Comparison of ENCODE assay signal across 17 cellular contexts in genomic region chr19:5792224-5792623, GRCh38. TPM values are rescaled to one million over a fixed set of nuclear protein-coding genes. Genes with fewer than 3 reads are reported as not detected.
A peak's percentile ranks its signal among the peaks of the same experiment; 100 is the strongest.
DNase-seq lines count a peak whose midpoint lies in the region; FAIRE-seq and TF ChIP-seq lines count a peak whose summit lies in the region.
"Had no signal": no experiment of that assay in that cellular context is flagged by ENCODE, and none has a peak within 500 bp of the region (broad histone marks: within the 10 kb centered on the region; RNA-seq: fewer than 3 reads in every experiment).

No MANE protein-coding gene starts in this region.

- H3K9me3 Mint-ChIP-seq in activated naive CD4-positive, alpha-beta T cell treated with anti-CD3 and anti-CD28 coated beads for 36 hours, result no peaks in the 10 kb centered on the region
- H3K9me3 Mint-ChIP-seq in brain, result peaks cover 0 to 8% (median 6%) of the 10 kb centered on the region in 5 experiments
- H3K9me3 Mint-ChIP-seq in glutamatergic neuron (ENCODE audit: unreplicated experiment), result peaks cover 12% of the 10 kb centered on the region

- H3K27ac Mint-ChIP-seq in activated naive CD4-positive, alpha-beta T cell treated with anti-CD3 and anti-CD28 coated beads for 36 hours, result no peak overlapping the region
- peak overlapping the region in 2 of 5 experiments; percentile 16 to 33 for H3K27ac Mint-ChIP-seq in brain
- peak overlapping the region; percentile 33 for H3K27ac Mint-ChIP-seq in glutamatergic neuron (ENCODE audit: unreplicated experiment)
- H3K27ac Mint-ChIP-seq: CD4-positive, CD25-positive, alpha-beta regulatory T cell had no signal

- DNase-seq in activated naive CD4-positive, alpha-beta T cell treated with anti-CD3 and anti-CD28 coated beads for 36 hours, result no peak
- no peak for DNase-seq in activated naive CD4-positive, alpha-beta T cell (lab: John Stamatoyannopoulos, UW)
- DNase-seq in glutamatergic neuron (no peak), COLO668 (lab: John Stamatoyannopoulos, UW; ENCODE audit: unreplicated experiment) (no peak), RCC 7860 (ENCODE audit: low spot score) (no peak), posterior cingulate gyrus (no peak), NCI-H69 (lab: John Stamatoyannopoulos, UW) (no peak)
- DNase-seq: CD4-positive, CD25-positive, alpha-beta regulatory T cell; DMS79; GM23248 had no signal

- intact Hi-C loops in activated naive CD4-positive, alpha-beta T cell treated with anti-CD3 and anti-CD28 coated beads for 36 hours (cut with micrococcal nuclease), result loop anchor here (5.0 to 10.0 kb wide), 2 partner anchors 185 to 207 kb away; partner anchors contain the start of gene RANBP3
- intact Hi-C loops in posterior cingulate gyrus (cut with DNase I), result loop anchor here (5.0 kb wide), 2 partner anchors 70 to 110 kb away; partner anchors contain the start of genes CATSPERD, LONP1, NDUFA11 and VMAC

- CTCF ChIA-PET in activated naive CD4-positive, alpha-beta T cell treated with anti-CD3 and anti-CD28 coated beads for 36 hours (lab: Charles Lee), result interaction anchor here (2.1 kb wide), 1 partner anchor 12 kb away, joined by 16 read pairs; the partner anchor contains the start of gene NRTN

- H3K4me3 Mint-ChIP-seq in activated naive CD4-positive, alpha-beta T cell treated with anti-CD3 and anti-CD28 coated beads for 36 hours, result peak overlapping the region; percentile 24
- peak overlapping the region in 4 of 5 experiments; percentile 5 to 43 (median 24) for H3K4me3 Mint-ChIP-seq in brain
- no peak overlapping the region for H3K4me3 Mint-ChIP-seq in glutamatergic neuron (ENCODE audit: unreplicated experiment)
- H3K4me3 Mint-ChIP-seq: CD4-positive, CD25-positive, alpha-beta regulatory T cell; IgD-negative memory B cell had no signal

- no peaks in the 10 kb centered on the region for H3K27me3 Mint-ChIP-seq in activated naive CD4-positive, alpha-beta T cell treated with anti-CD3 and anti-CD28 coated beads for 36 hours (ENCODE audit: low read depth)
- H3K27me3 Mint-ChIP-seq in brain, result peaks cover 7% of the 10 kb centered on the region
- peaks cover 13% of the 10 kb centered on the region for H3K27me3 Mint-ChIP-seq in glutamatergic neuron (ENCODE audit: unreplicated experiment)

- no peak for FAIRE-seq in RCC 7860 (lab: Jason Lieb, UNC)
- FAIRE-seq: G401.6, GM12891, H54 had no signal

- TF ChIP-seq CTCF in brain (conservative IDR thresholded peaks at IDR 0.05) (no peak), glutamatergic neuron (IDR thresholded peaks at IDR 0.05; ENCODE audit: partially characterized antibody, unreplicated experiment) (no peak)

- peaks cover 17% of the 10 kb centered on the region for H3K36me3 Mint-ChIP-seq in activated naive CD4-positive, alpha-beta T cell treated with anti-CD3 and anti-CD28 coated beads for 36 hours (ENCODE audit: low read depth)
- peaks cover 17% of the 10 kb centered on the region for H3K36me3 Mint-ChIP-seq in brain
- peaks cover 5% of the 10 kb centered on the region for H3K36me3 Mint-ChIP-seq in glutamatergic neuron (ENCODE audit: unreplicated experiment)

- H3K4me1 Mint-ChIP-seq in activated naive CD4-positive, alpha-beta T cell treated with anti-CD3 and anti-CD28 coated beads for 36 hours (ENCODE audit: low read depth), result peaks cover 13% of the 10 kb centered on the region
- H3K4me1 Mint-ChIP-seq in brain (peaks cover 16% of the 10 kb centered on the region), glutamatergic neuron (ENCODE audit: low read depth, unreplicated experiment) (peaks cover 5% of the 10 kb centered on the region)

RNA-seq across cellular contexts. Expression of gene DUS3L, which starts 1.3 kb away (rescaled TPM):
- total RNA-seq in activated naive CD4-positive, alpha-beta T cell treated with anti-CD3 and anti-CD28 coated beads for 36 hours, result 10 to 100 TPM; 43.1 to 45.2 TPM
- 21.4 TPM for polyA plus RNA-seq in brain (ENCODE audit: insufficient read depth, low read depth, low replicate concordance)
- total RNA-seq in glutamatergic neuron (ENCODE audit: unreplicated experiment), result 22.4 TPM

RNA-seq across cellular contexts. Expression of gene PRR22, which starts 7.7 kb away (rescaled TPM):
- 1 to 10 TPM; 1.1 to 1.5 TPM for total RNA-seq in activated naive CD4-positive, alpha-beta T cell treated with anti-CD3 and anti-CD28 coated beads for 36 hours
- 1.3 TPM for polyA plus RNA-seq in brain (ENCODE audit: insufficient read depth, low read depth, low replicate concordance)
- total RNA-seq in glutamatergic neuron (ENCODE audit: unreplicated experiment), result 3.1 TPM
- total RNA-seq: GM23248 had no signal
- polyA plus RNA-seq: CD4-positive, CD25-positive, alpha-beta regulatory T cell; IgD-negative memory B cell had no signal

RNA-seq across cellular contexts. Expression of gene NRTN, which starts 12.6 kb away (rescaled TPM):
- under 1 TPM; 0.38 to 0.42 TPM for total RNA-seq in activated naive CD4-positive, alpha-beta T cell treated with anti-CD3 and anti-CD28 coated beads for 36 hours
- 20.5 TPM for polyA plus RNA-seq in brain (ENCODE audit: insufficient read depth, low read depth, low replicate concordance)
- 1.2 TPM for total RNA-seq in glutamatergic neuron (ENCODE audit: unreplicated experiment)
- total RNA-seq: CD4-positive, CD25-positive, alpha-beta regulatory T cell; GM23248 had no signal
- polyA plus RNA-seq: GM23248, IgD-negative memory B cell had no signal

RNA-seq across cellular contexts. Expression of gene FUT6, which starts 47.3 kb away (rescaled TPM):
- not detected for total RNA-seq in activated naive CD4-positive, alpha-beta T cell treated with anti-CD3 and anti-CD28 coated beads for 36 hours
- not detected for polyA plus RNA-seq in brain (ENCODE audit: insufficient read depth, low read depth, low replicate concordance)
- not detected for total RNA-seq in glutamatergic neuron (ENCODE audit: unreplicated experiment)
- total RNA-seq: A673; CD4-positive, CD25-positive, alpha-beta regulatory T cell; GM23248; HT1080 had no signal
- polyA plus RNA-seq: CD4-positive, CD25-positive, alpha-beta regulatory T cell; GM23248 had no signal

RNA-seq across cellular contexts. Expression of gene FUT3, which starts 59.0 kb away (rescaled TPM):
- not detected for total RNA-seq in activated naive CD4-positive, alpha-beta T cell treated with anti-CD3 and anti-CD28 coated beads for 36 hours
- 0.29 TPM for polyA plus RNA-seq in brain (ENCODE audit: insufficient read depth, low read depth, low replicate concordance)
- not detected for total RNA-seq in glutamatergic neuron (ENCODE audit: unreplicated experiment)
- total RNA-seq: A673; CD4-positive, CD25-positive, alpha-beta regulatory T cell; GM23248; HT1080 had no signal
- polyA plus RNA-seq: CD4-positive, CD25-positive, alpha-beta regulatory T cell; GM23248; IgD-negative memory B cell had no signal
